21 cellular contexts compared by ENCODE assay signal in genomic region chr16:51114369-51114768, GRCh38.
"Had no signal": no experiment of that assay in that cellular context is flagged by ENCODE, and none has a peak within 500 bp of the region (broad histone marks: within the 10 kb centered on the region; RNA-seq: fewer than 3 reads in every experiment).

No MANE protein-coding gene starts in this region.

- H3K4me1 ChIP-seq: colonic mucosa, gastrocnemius medialis, thyroid gland had no signal

- H3K4me3 ChIP-seq: colonic mucosa, gastrocnemius medialis, thyroid gland had no signal

- ATAC-seq: activated CD4-positive, alpha-beta T cell treated with anti-CD3 and anti-CD28 coated beads for 36 hours; activated T-cell treated with anti-CD3 and anti-CD28 coated beads, Interleukin-2, amount 50 U/mL, for 4 hours; effector memory CD8-positive, alpha-beta T cell; gastrocnemius medialis; natural killer cell; stimulated activated naive CD8-positive, alpha-beta T cell treated with anti-CD3 and anti-CD28 coated beads, Interleukin-15, Interleukin-2, amounts not matched to agents 100 U/mL and 50 U/mL, for 24 hours had no signal

- H3K9me3 ChIP-seq: colonic mucosa, esophagus muscularis mucosa, gastrocnemius medialis, heart right ventricle, thyroid gland had no signal

- H3K36me3 Mint-ChIP-seq: activated naive CD4-positive, alpha-beta T cell treated with anti-CD3 and anti-CD28 coated beads, Interleukin-2, amount 10 ng/mL, durations not matched to agents 7 days and 5 days; natural killer cell had no signal

- H3K27ac ChIP-seq: colonic mucosa, esophagus muscularis mucosa, gastrocnemius medialis, heart right ventricle, thyroid gland had no signal

- H3K9me3 Mint-ChIP-seq: activated naive CD4-positive, alpha-beta T cell treated with anti-CD3 and anti-CD28 coated beads, Interleukin-2, amount 10 ng/mL, durations not matched to agents 7 days and 5 days; activated T-cell treated with anti-CD3 and anti-CD28 coated beads, Interleukin-2, amount 50 U/mL, for 4 hours; activated T-helper 2 cell treated with anti-CD3 and anti-CD28 coated beads, Interferon-gamma antibody, Interleukin-2, Interleukin-4, amounts not matched to agents 10 μg/mL and 5 μg/mL and 100 μg/mL, durations not matched to agents 14 hours and 24 hours and 36 hours; effector memory CD8-positive, alpha-beta T cell; natural killer cell had no signal

- H3K4me1 Mint-ChIP-seq: activated CD4-positive, alpha-beta T cell treated with anti-CD3 and anti-CD28 coated beads for 36 hours; activated naive CD4-positive, alpha-beta T cell treated with anti-CD3 and anti-CD28 coated beads, Interleukin-2, amount 10 ng/mL, durations not matched to agents 7 days and 5 days; natural killer cell had no signal

- DNase-seq: activated B cell treated with CpG ODN at 0.5 μM for 24 hours; activated CD4-positive, alpha-beta T cell treated with anti-CD3 and anti-CD28 coated beads, Interleukin-2, amount 50 U/mL, for 48 hours; activated CD8-positive, alpha-beta memory T cell treated with anti-CD3 and anti-CD28 coated beads, Interleukin-2, amount 50 U/mL, for 48 hours; activated naive CD4-positive, alpha-beta T cell treated with anti-CD3 and anti-CD28 coated beads, Interleukin-2, amount 10 ng/mL, durations not matched to agents 7 days and 5 days; activated T-cell treated with anti-CD3 and anti-CD28 coated beads, Interleukin-2, amount 50 U/mL, for 4 hours; colonic mucosa; dorsolateral prefrontal cortex; effector memory CD8-positive, alpha-beta T cell; gastrocnemius medialis; heart right ventricle; midbrain; natural killer cell; stimulated activated CD4-positive, alpha-beta T cell treated with anti-CD3 and anti-CD28 coated beads, Interleukin-12 subunit alpha, Interleukin-12 subunit beta, amount 100 ng/mL, for 4 hours; stimulated activated CD4-positive, alpha-beta T cell treated with anti-CD3 and anti-CD28 coated beads, Interleukin-4, amount 100 ng/mL, for 4 hours; stimulated activated naive CD8-positive, alpha-beta T cell treated with anti-CD3 and anti-CD28 coated beads, Interleukin-15, Interleukin-2, amounts not matched to agents 100 U/mL and 50 U/mL, for 24 hours; T1000; thyroid gland had no signal

- H3K4me3 Mint-ChIP-seq: activated B cell treated with CpG ODN at 0.5 μM for 24 hours; activated CD4-positive, alpha-beta T cell treated with anti-CD3 and anti-CD28 coated beads for 36 hours; activated naive CD4-positive, alpha-beta T cell treated with anti-CD3 and anti-CD28 coated beads, Interleukin-2, amount 10 ng/mL, durations not matched to agents 7 days and 5 days; activated T-cell treated with anti-CD3 and anti-CD28 coated beads, Interleukin-2, amount 50 U/mL, for 4 hours; effector memory CD8-positive, alpha-beta T cell; natural killer cell; T-helper 1 cell treated with Interleukin-12 subunit alpha and Interleukin-12 subunit beta and Interleukin-4 antibody, amounts not matched to agents 30 μg/mL and 1 μg/mL, for 36 hours had no signal

- H3K36me3 ChIP-seq: colonic mucosa, esophagus muscularis mucosa, gastrocnemius medialis, heart right ventricle, thyroid gland had no signal

- H3K27ac Mint-ChIP-seq: activated B cell treated with CpG ODN at 0.5 μM for 24 hours; activated CD4-positive, alpha-beta T cell treated with anti-CD3 and anti-CD28 coated beads for 36 hours; activated naive CD4-positive, alpha-beta T cell treated with anti-CD3 and anti-CD28 coated beads, Interleukin-2, amount 10 ng/mL, durations not matched to agents 7 days and 5 days; activated T-helper 2 cell treated with anti-CD3 and anti-CD28 coated beads, Interferon-gamma antibody, Interleukin-2, Interleukin-4, amounts not matched to agents 10 μg/mL and 5 μg/mL and 100 μg/mL, durations not matched to agents 14 hours and 24 hours and 36 hours; effector memory CD8-positive, alpha-beta T cell; natural killer cell; T-helper 1 cell treated with Interleukin-12 subunit alpha and Interleukin-12 subunit beta and Interleukin-4 antibody, amounts not matched to agents 30 μg/mL and 1 μg/mL, for 36 hours had no signal

- H3K27me3 ChIP-seq: thyroid gland had no signal
